28 cellular contexts compared by ENCODE assay signal in genomic region chr4:80841587-80842281, GRCh38.
DNase-seq lines count a peak whose midpoint lies in the region; ATAC-seq and TF ChIP-seq lines count a peak whose summit lies in the region.
"Had no signal": no experiment of that assay in that cellular context is flagged by ENCODE, and none has a peak within 500 bp of the region (broad histone marks: within the 10 kb centered on the region; RNA-seq: fewer than 3 reads in every experiment).

No MANE protein-coding gene starts in this region.

- H3K36me3 ChIP-seq in OCI-LY7 (ENCODE audit: insufficient read depth, low read length), result peaks cover 5% of the 10 kb centered on the region
- H3K36me3 ChIP-seq in testis (ENCODE audit: low read depth, missing control alignments), result no peaks in the 10 kb centered on the region
- H3K36me3 ChIP-seq: adrenal gland, BE2C, neural progenitor cell, thoracic aorta, vagina had no signal

- no peaks in the 10 kb centered on the region for H3K9me2 ChIP-seq in OCI-LY7 (ENCODE audit: insufficient read depth, low read length)

- H3K4me2 ChIP-seq in OCI-LY7 (ENCODE audit: low read length), result no peak overlapping the region
- H3K4me2 ChIP-seq: neural progenitor cell had no signal

- POLR2A ChIA-PET in OCI-LY7 (lab: Charles Lee), result interaction anchor here (0.8 to 1.3 kb wide), 4 partner anchors 8 to 196 kb away, joined by 3 to 5 read pairs (median 4); no protein-coding TSS in a partner anchor

- H3K9me3 ChIP-seq in OCI-LY7 (ENCODE audit: low read length), result peaks cover 6% of the 10 kb centered on the region; the same call in 1 of the 2 replicates
- H3K9me3 ChIP-seq in testis, result no peaks in the 10 kb centered on the region
- H3K9me3 ChIP-seq: adrenal gland, BE2C, Caco-2, thoracic aorta, vagina had no signal

- CTCF ChIA-PET in OCI-LY7 (lab: Charles Lee; ENCODE audit: unreplicated experiment), result no interaction called here

- H3K79me2 ChIP-seq in OCI-LY7 (ENCODE audit: insufficient read depth, low read depth, low read length), result no peaks in the 10 kb centered on the region

- peak; percentile 59 for ATAC-seq in GM19397 (IDR thresholded peaks at IDR 0.05; ENCODE audit: unreplicated experiment)
- peak; percentile 58 for ATAC-seq in HG02870 (IDR thresholded peaks at IDR 0.05; ENCODE audit: unreplicated experiment)
- ATAC-seq in GM19324 (IDR thresholded peaks at IDR 0.05; ENCODE audit: low FRiP score, unreplicated experiment), result no peak
- no peak for ATAC-seq in GM18520 (IDR thresholded peaks at IDR 0.05; ENCODE audit: unreplicated experiment)
- ATAC-seq: right cardiac atrium, SK-N-SH treated with all-trans-retinoic acid at 6 μM for 48 hours had no signal

- 90 to 98% methylated on average over 2 of the region's 2 CpGs for WGBS in testis, 2 donors

- TF ChIP-seq CTCF in GM13977 (IDR thresholded peaks at IDR 0.05; ENCODE audit: extremely low read depth, insufficient read depth, missing control alignments) (no peak), OCI-LY7 (conservative IDR thresholded peaks at IDR 0.05; ENCODE audit: low read length) (no peak), testis (IDR thresholded peaks at IDR 0.05) (no peak)

- TF ChIP-seq POLR2A in testis (IDR thresholded peaks at IDR 0.05), result no peak

- intact Hi-C loops in OCI-LY7 (cut with micrococcal nuclease; ENCODE audit: unreplicated experiment) (no loop called here), testis (cut with DNase I; ENCODE audit: low total_unique reads) (no loop called here)

- no peak overlapping the region for H3K27ac ChIP-seq in OCI-LY7 (ENCODE audit: low read depth, low read length, poor library complexity, severe bottlenecking)
- H3K27ac ChIP-seq in testis, result no peak overlapping the region
- H3K27ac ChIP-seq: adrenal gland, GM23248, neural progenitor cell, thoracic aorta, vagina had no signal

- H3K4me1 ChIP-seq in OCI-LY7 (ENCODE audit: insufficient read depth, low read length, poor library complexity, severe bottlenecking), result peaks cover 1% of the 10 kb centered on the region
- H3K4me1 ChIP-seq in testis, result no peaks in the 10 kb centered on the region
- H3K4me1 ChIP-seq: adrenal gland, BE2C, Caco-2, neural progenitor cell, vagina had no signal

- no TSS peak for BruUV-seq in OCI-LY7 (replicated peaks; lab: Mats Ljungman, UMichigan)

- no peaks in the 10 kb centered on the region for H4K20me1 ChIP-seq in OCI-LY7 (ENCODE audit: insufficient read depth, low read length)

- no peak overlapping the region for H3K4me3 ChIP-seq in OCI-LY7 (ENCODE audit: low read depth, low read length, poor library complexity, severe bottlenecking)
- H3K4me3 ChIP-seq in testis, result no peak overlapping the region
- H3K4me3 ChIP-seq: adrenal gland, GM23248, neural progenitor cell, thoracic aorta, vagina had no signal

- 0 out of 2 replicates have a peak overlapping the region, but pooled peaks have one; percentile 39 for H2AFZ ChIP-seq in OCI-LY7 (ENCODE audit: low read length)
- H2AFZ ChIP-seq: GM23248, neural progenitor cell had no signal

- H3K27me3 ChIP-seq in testis, result no peaks in the 10 kb centered on the region
- H3K27me3 ChIP-seq: adrenal gland, BE2C, neural progenitor cell, vagina had no signal

- in situ Hi-C loops in GM13977 (cut with MboI; ENCODE audit: low pct_unique_long_range_greater_than_20kb, low sequenced_read_pairs, unreplicated experiment), result no loop called here

- peak; percentile 7 for DNase-seq in GM13977 (ENCODE audit: low spot score)
- DNase-seq in OCI-LY7 (ENCODE audit: low spot score), result no peak
- no peak for DNase-seq in testis
- DNase-seq in OCI-M2 (lab: John Stamatoyannopoulos, UW; ENCODE audit: unreplicated experiment), result no peak
- DNase-seq: activated CD4-positive, alpha-beta T cell treated with anti-CD3 and anti-CD28 coated beads for 4 hours; activated naive CD4-positive, alpha-beta T cell treated with Interleukin-2 at 50 U/mL for 16 hours; activated T-cell treated with anti-CD3 and anti-CD28 coated beads, Interleukin-2, amount 50 U/mL, for 48 hours; adrenal gland; BE2C; Caco-2; DMS79 treated with DMSO at 0.1 percent for 48 hours; GM23248; head of caudate nucleus; Kasumi-1; NCI-H1694 treated with DMSO at 0.1 percent for 48 hours; NCI-H748 treated with DMSO at 0.1 percent for 48 hours; right cardiac atrium; stimulated activated CD4-positive, alpha-beta T cell treated with anti-CD3 and anti-CD28 coated beads, Interleukin-4, amount 100 ng/mL, for 24 hours; stimulated activated naive CD4-positive, alpha-beta T cell; T-helper 2 cell had no signal

Comparison
In these comparisons a context has a peak if more than half of its experiments do, and no peak if none do; other contexts are left out.
1. ATAC-seq: peak in GM19397 (single experiment) and HG02870 (single experiment); none in GM19324 (single experiment) and GM18520 (single experiment).